In the genomic region with DNA sequence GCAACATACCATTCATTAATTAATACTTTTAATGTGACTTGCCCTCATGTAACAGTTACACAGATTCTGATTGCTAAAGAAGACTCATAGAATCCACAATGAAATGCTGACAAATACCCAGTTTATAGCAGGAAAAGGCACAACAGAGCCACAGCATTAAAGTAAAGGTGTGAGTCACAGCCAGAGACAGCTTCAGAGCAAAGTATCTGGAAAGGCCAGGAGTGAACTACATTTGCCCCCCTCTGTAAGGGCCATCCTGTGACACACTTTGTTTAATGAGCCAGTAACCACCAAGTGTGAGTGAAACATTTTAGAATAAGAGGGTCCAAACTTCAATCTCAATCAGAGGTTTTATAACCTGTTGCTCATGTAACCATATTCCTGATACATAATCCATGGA, we compare ENCODE assay signal across 22 cellular contexts.
"Had no signal": no experiment of that assay in that cellular context is flagged by ENCODE, and none has a peak within 500 bp of the region (broad histone marks: within the 10 kb centered on the region; RNA-seq: fewer than 3 reads in every experiment).

No MANE protein-coding gene starts in this region.

- H3K36me3 ChIP-seq: lower lobe of right lung, right lobe of liver, uterus had no signal

- H3K27me3 ChIP-seq: right lobe of liver, uterus had no signal

- ATAC-seq: activated naive CD4-positive, alpha-beta T cell treated with anti-CD3 and anti-CD28 coated beads, Interleukin-2, amount 50 U/mL, for 72 hours; activated T-cell treated with anti-CD3 and anti-CD28 coated beads, Interleukin-2, amount 50 U/mL, for 72 hours; lower lobe of right lung; mucosa of descending colon; natural killer cell treated with Interleukin-12 subunit alpha and Interleukin-12 subunit beta and Interleukin-15 and Interleukin-18, amount 100 ng/mL, for 72 hours; right lobe of liver; stimulated activated naive CD8-positive, alpha-beta T cell treated with anti-CD3 and anti-CD28 coated beads, Interleukin-15, amount 100 ng/mL, for 72 hours had no signal

- DNase-seq: activated CD4-positive, alpha-beta T cell treated with anti-CD3 and anti-CD28 coated beads for 4 hours; activated CD4-positive, alpha-beta T cell treated with anti-CD3 and anti-CD28 coated beads, Interleukin-2, amount 50 U/mL, for 4 hours; activated naive CD4-positive, alpha-beta T cell; activated T-cell treated with anti-CD3 and anti-CD28 coated beads for 4 hours; activated T-cell treated with anti-CD3 and anti-CD28 coated beads, Interleukin-2, amount 50 U/mL, for 72 hours; dermis blood vessel endothelial cell; effector CD4-positive, alpha-beta T cell; glutamatergic neuron; hippocampal formation; immature natural killer cell; lower lobe of right lung; mucosa of descending colon; right lobe of liver; stimulated activated CD4-positive, alpha-beta T cell treated with anti-CD3 and anti-CD28 coated beads, Interleukin-12 subunit alpha, Interleukin-12 subunit beta, amount 100 ng/mL, for 4 hours; stimulated activated CD4-positive, alpha-beta T cell treated with anti-CD3 and anti-CD28 coated beads, Interleukin-4, amount 100 ng/mL, for 1 hour; stimulated activated naive CD8-positive, alpha-beta T cell treated with anti-CD3 and anti-CD28 coated beads, Interleukin-15, amount 100 ng/mL, for 72 hours; substantia nigra; uterus had no signal

- H3K4me1 ChIP-seq: lower lobe of right lung, right lobe of liver, uterus had no signal

- H3K9me3 ChIP-seq: right lobe of liver, uterus had no signal

- H3K27ac ChIP-seq: lower lobe of right lung, right lobe of liver, skin epidermis, uterus, VCaP had no signal

- H3K4me3 ChIP-seq: lower lobe of right lung, mucosa of descending colon, right lobe of liver, skin epidermis, uterus had no signal
